ENCODE assay signal across 21 cellular contexts in the genomic region with DNA sequence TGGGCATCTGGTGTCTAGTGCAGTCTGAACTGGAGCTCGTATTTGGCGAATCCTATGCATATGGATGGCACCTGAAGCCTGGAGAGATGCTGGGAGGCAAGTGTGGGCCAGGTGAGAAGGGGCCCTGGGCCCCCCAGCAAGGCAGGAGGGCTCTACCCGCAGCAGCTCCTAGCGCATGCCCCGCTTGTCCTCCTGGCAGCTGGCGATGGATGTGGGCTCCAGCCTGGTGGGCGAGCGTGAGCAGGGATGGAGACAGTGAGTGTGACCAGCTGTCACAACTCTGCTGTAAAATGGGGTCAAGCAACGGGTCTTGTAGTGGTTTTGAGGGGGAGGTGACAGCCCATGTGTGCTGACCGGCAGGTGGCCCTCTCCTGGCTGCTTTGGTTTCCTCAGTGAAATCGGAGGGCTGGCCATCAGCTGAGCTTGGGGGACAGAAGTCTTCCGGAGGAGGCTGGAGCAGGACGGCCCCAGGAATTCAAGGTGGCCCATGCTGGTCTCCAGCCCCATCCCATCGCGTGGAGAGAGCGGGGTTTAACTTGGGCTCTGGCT. TPM values are rescaled to one million over a fixed set of nuclear protein-coding genes. Genes with fewer than 3 reads are reported as not detected.
"Had no signal": no experiment of that assay in that cellular context is flagged by ENCODE, and none has a peak within 500 bp of the region (broad histone marks: within the 10 kb centered on the region; RNA-seq: fewer than 3 reads in every experiment).

No MANE protein-coding gene starts in this region.

- ATAC-seq: activated CD8-positive, alpha-beta T cell treated with anti-CD3 and anti-CD28 coated beads for 36 hours; activated T-cell treated with anti-CD3 and anti-CD28 coated beads, Interleukin-2, amount 50 U/mL, for 4 hours; left lobe of liver had no signal

- H3K27ac Mint-ChIP-seq: activated CD4-positive, alpha-beta T cell treated with anti-CD3 and anti-CD28 coated beads, Interleukin-2, amount 10 ng/mL, durations not matched to agents 24 days and 14 days; activated CD8-positive, alpha-beta T cell treated with anti-CD3 and anti-CD28 coated beads for 36 hours; progenitor cell of endocrine pancreas had no signal

- H3K4me3 Mint-ChIP-seq: activated CD4-positive, alpha-beta T cell treated with anti-CD3 and anti-CD28 coated beads, Interleukin-2, amount 10 ng/mL, durations not matched to agents 24 days and 14 days; activated CD8-positive, alpha-beta T cell treated with anti-CD3 and anti-CD28 coated beads for 36 hours; activated T-cell treated with anti-CD3 and anti-CD28 coated beads, Interleukin-2, amount 50 U/mL, for 4 hours; nephron had no signal

- DNase-seq: activated CD4-positive, alpha-beta T cell treated with anti-CD3 and anti-CD28 coated beads, Interleukin-2, amount 10 ng/mL, durations not matched to agents 24 days and 14 days; activated CD4-positive, CD25-positive, alpha-beta regulatory T cell; activated CD8-positive, alpha-beta T cell treated with anti-CD3 and anti-CD28 coated beads for 36 hours; activated effector memory CD4-positive, alpha-beta T cell treated with Interleukin-2 at 50 U/mL for 16 hours; activated naive CD4-positive, alpha-beta T cell treated with anti-CD3 and anti-CD28 coated beads, Interleukin-2, amount 50 U/mL, for 16 hours; activated T-cell treated with anti-CD3 and anti-CD28 coated beads, Interleukin-2, amount 50 U/mL, for 4 hours; dorsolateral prefrontal cortex; erythroblast; head of caudate nucleus; midbrain; nucleus accumbens; SK-N-SH; stimulated activated CD4-positive, alpha-beta T cell treated with anti-CD3 and anti-CD28 coated beads, Interleukin-2, amount 100 ng/mL, for 48 hours; T-helper 1 cell; T-helper 9 cell had no signal

- H3K27me3 Mint-ChIP-seq: activated CD4-positive, alpha-beta T cell treated with anti-CD3 and anti-CD28 coated beads, Interleukin-2, amount 10 ng/mL, durations not matched to agents 24 days and 14 days; activated CD8-positive, alpha-beta T cell treated with anti-CD3 and anti-CD28 coated beads for 36 hours; progenitor cell of endocrine pancreas had no signal

- H3K9me3 Mint-ChIP-seq: activated CD4-positive, alpha-beta T cell treated with anti-CD3 and anti-CD28 coated beads, Interleukin-2, amount 10 ng/mL, durations not matched to agents 24 days and 14 days; activated CD8-positive, alpha-beta T cell treated with anti-CD3 and anti-CD28 coated beads for 36 hours; activated T-cell treated with anti-CD3 and anti-CD28 coated beads, Interleukin-2, amount 50 U/mL, for 4 hours; nephron had no signal

RNA-seq across cellular contexts. Expression of gene TIGD3, which starts 43.9 kb away (rescaled TPM):
- total RNA-seq: cardiac septum, skeletal muscle tissue, ureter had no signal
